In the genomic region with DNA sequence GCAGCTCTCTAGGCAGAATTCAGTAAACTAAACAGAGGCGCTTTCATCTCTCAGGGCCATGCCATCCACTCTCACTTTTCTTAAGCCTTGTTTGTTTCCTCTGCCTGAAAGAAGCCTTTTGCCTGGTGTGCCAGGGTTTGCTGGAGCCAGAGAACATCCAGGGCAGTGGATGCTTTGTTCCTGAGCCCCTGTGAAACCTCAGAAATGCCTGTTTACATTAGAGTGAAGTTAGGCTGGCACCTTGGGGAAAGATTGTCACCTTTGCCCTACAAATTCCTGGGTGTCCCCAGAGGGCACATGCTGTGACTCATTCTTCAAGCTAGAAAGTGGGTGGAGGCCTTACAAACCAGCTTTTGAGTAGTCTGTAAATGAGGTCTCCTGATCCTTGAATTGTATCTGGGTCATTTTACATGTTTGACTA, we compare ENCODE assay signal across 8 cellular contexts. TPM values are rescaled to one million over a fixed set of nuclear protein-coding genes. Genes with fewer than 3 reads are reported as not detected.
DNase-seq lines count a peak whose midpoint lies in the region; FAIRE-seq and TF ChIP-seq lines count a peak whose summit lies in the region.

No MANE protein-coding gene starts in this region.

- H3K27me3 ChIP-seq in MM.1S (replicated peaks; ENCODE audit: insufficient read depth, low read length) = no peaks in the 10 kb centered on the region
- H3K27me3 ChIP-seq in keratinocyte (ENCODE audit: control insufficient read depth, extremely low read depth, insufficient read depth, low read length) = no peaks in the 10 kb centered on the region
- no peaks in the 10 kb centered on the region for H3K27me3 ChIP-seq in stomach

- H3F3A ChIP-seq in MM.1S (ENCODE audit: insufficient read depth, low read length) = 0 out of 2 replicates have a peak, but pooled peaks cover 14% of the 10 kb centered on the region

- no peaks in the 10 kb centered on the region for H3K36me3 ChIP-seq in MM.1S (replicated peaks; ENCODE audit: insufficient read depth, low read length)
- no peaks in the 10 kb centered on the region for H3K36me3 ChIP-seq in keratinocyte (ENCODE audit: control insufficient read depth in 2 of 2, extremely low read depth in 1 of 2, insufficient read depth in 2 of 2, low read length in 2 of 2)
- no peaks in the 10 kb centered on the region for H3K36me3 ChIP-seq in stomach

- H3K9ac ChIP-seq in MM.1S (ENCODE audit: low read length) (no peak overlapping the region), keratinocyte (ENCODE audit: control insufficient read depth, extremely low read depth, insufficient read depth, low read length) (no peak overlapping the region)

- 0 out of 2 replicates have a peak, but pooled peaks cover 3% of the 10 kb centered on the region for H4K20me1 ChIP-seq in MM.1S (ENCODE audit: insufficient read depth, low read length)
- no peaks in the 10 kb centered on the region for H4K20me1 ChIP-seq in keratinocyte (ENCODE audit: control insufficient read depth, extremely low read depth, insufficient read depth, low read length)

- peaks cover 93% of the 10 kb centered on the region for H3K79me2 ChIP-seq in MM.1S (ENCODE audit: low read length)
- peaks cover 61% of the 10 kb centered on the region for H3K79me2 ChIP-seq in keratinocyte (ENCODE audit: control insufficient read depth, insufficient read depth, low read length)

- 29 to 63% (median 46%) methylated on average over 1 of the region's 1 CpG for WGBS in stomach, 5 donors

- H3K9me3 ChIP-seq in MM.1S (replicated peaks; ENCODE audit: insufficient read depth, low read length) (no peaks in the 10 kb centered on the region), keratinocyte (ENCODE audit: control insufficient read depth, low read depth, low read length) (no peaks in the 10 kb centered on the region), stomach (no peaks in the 10 kb centered on the region)

- H3K27ac ChIP-seq in MM.1S (ENCODE audit: low read length) (no peak overlapping the region), keratinocyte (ENCODE audit: control insufficient read depth, insufficient read depth, low read length) (peak overlapping the region; percentile 41), stomach (peak overlapping the region; percentile 73 to 85 (median 82))

- peak overlapping the region; percentile 13; the same call in 1 of the 2 replicates for H3K4me2 ChIP-seq in MM.1S (ENCODE audit: low read depth, low read length)
- H3K4me2 ChIP-seq in keratinocyte (ENCODE audit: control insufficient read depth, extremely low read depth, insufficient read depth, low read depth, low read length) = peak overlapping the region; percentile 11

- H3K9me2 ChIP-seq in MM.1S (replicated peaks; ENCODE audit: insufficient read depth, low read length) = no peaks in the 10 kb centered on the region

- FAIRE-seq in keratinocyte (lab: Jason Lieb, UNC) = peak; percentile 79

- TF ChIP-seq EP300 in stomach (IDR thresholded peaks at IDR 0.05) = peak; percentile 24

- intact Hi-C loops in stomach (cut with DNase I; ENCODE audit: low total_unique reads) = no loop called here

- peaks cover 34% of the 10 kb centered on the region for H3K4me1 ChIP-seq in MM.1S (ENCODE audit: low read length)
- peaks cover 30% of the 10 kb centered on the region for H3K4me1 ChIP-seq in keratinocyte (ENCODE audit: control insufficient read depth, extremely low read depth, insufficient read depth, low read length)
- peaks cover 19 to 72% (median 44%) of the 10 kb centered on the region in 4 donors for H3K4me1 ChIP-seq in stomach

- H3K4me3 ChIP-seq in GM12865 (ENCODE audit: low read depth, low read length) (no peak overlapping the region), MM.1S (ENCODE audit: low read length) (no peak overlapping the region), keratinocyte (ENCODE audit: control insufficient read depth in 2 of 3, extremely low read depth in 1 of 3, insufficient read depth in 2 of 3, low read depth in 1 of 3, low read length in 3 of 3) (no peak overlapping the region), stomach (no peak overlapping the region)

- no peak for TF ChIP-seq POLR2A in stomach (IDR thresholded peaks at IDR 0.05)

- peak; percentile 38 for DNase-seq in GM12865 (ENCODE audit: low read depth)
- DNase-seq in MM.1S = no peak
- DNase-seq in astrocyte of the hippocampus (ENCODE audit: low read depth, low spot score) = peak; percentile 56
- no peak for DNase-seq in keratinocyte (ENCODE audit: low read depth, low spot score)
- peak; percentile 47 for DNase-seq in stomach
- DNase-seq in HuH-7 (ENCODE audit: low spot score) = no peak
- DNase-seq in 8988T = no peak
- DNase-seq in cortex of kidney (lab: John Stamatoyannopoulos, UW) = no peak

- dilution Hi-C loops in keratinocyte (cut with MboI; ENCODE audit: extremely low pct_ligation_motif_present, low sequenced_read_pairs) = no loop called here

- no peaks in the 10 kb centered on the region for H3K9me1 ChIP-seq in keratinocyte (ENCODE audit: control insufficient read depth, extremely low read depth, insufficient read depth, low read length)

- H2AFZ ChIP-seq in MM.1S (ENCODE audit: low read length) (no peak overlapping the region), keratinocyte (ENCODE audit: control insufficient read depth, low read length) (no peak overlapping the region)

- TF ChIP-seq CTCF in GM12865 (IDR thresholded peaks at IDR 0.05; ENCODE audit: insufficient read depth, low read depth, low read length, missing control alignments) = no peak
- no peak for TF ChIP-seq CTCF in MM.1S (IDR thresholded peaks at IDR 0.05; ENCODE audit: low read length)
- no peak for TF ChIP-seq CTCF in keratinocyte (optimal IDR thresholded peaks at IDR 0.05 in 1 of 3, IDR thresholded peaks at IDR 0.05 in 1 of 3, conservative IDR thresholded peaks at IDR 0.05 in 1 of 3; ENCODE audit: extremely low read depth in 1 of 3, insufficient read depth in 2 of 3, low read length in 3 of 3)
- no peak for TF ChIP-seq CTCF in stomach (IDR thresholded peaks at IDR 0.05)

RNA-seq across cellular contexts. Expression of a gene that starts 10.7 kb away (rescaled TPM):
- polyA plus RNA-seq in keratinocyte (58.2 to 63.7 TPM (median 62.8 TPM) in 3 replicates), stomach (10 to 100 TPM; 17.2 to 33.5 (median 20.1) TPM)
- polyA plus RNA-seq in keratinocyte (2011; ENCODE audit: low read depth) = 29.8 TPM
- polyA plus RNA-seq in keratinocyte (2011; cell fraction: cytosol; rRNA removed) = 48.0 and 49.5 TPM in 2 replicates
- polyA plus RNA-seq in keratinocyte (2011; cell fraction: nucleus; rRNA removed) = 132 and 142 TPM in 2 replicates
- 29.8 and 46.9 TPM in 2 replicates for polyA plus RNA-seq in keratinocyte (2012; ENCODE audit: low replicate concordance)
- 82.0 to 97.3 TPM (median 91.8 TPM) in 3 replicates for polyA minus RNA-seq in keratinocyte
- polyA minus RNA-seq in keratinocyte (2011; cell fraction: cytosol; rRNA and poly(A)+ RNA removed) = 84.2 TPM
- polyA minus RNA-seq in keratinocyte (2011; cell fraction: nucleus; rRNA and poly(A)+ RNA removed) = 83.0 and 146 TPM in 2 replicates
- 100 to 1,000 TPM in 4 of 5 donors, 10 to 100 TPM in 1; 67.1 to 328 (median 107) TPM for total RNA-seq in stomach

Comparison
In these comparisons a context has a peak if more than half of its experiments do, and no peak if none do; other contexts are left out.
1. DNase-seq: peak in GM12865 (single experiment), astrocyte of the hippocampus (single experiment) and stomach (single experiment); none in MM.1S (single experiment), keratinocyte (single experiment), HuH-7 (single experiment), 8988T (single experiment) and cortex of kidney (single experiment).